Comparison of ENCODE assay signal across 15 cellular contexts in the genomic region with DNA sequence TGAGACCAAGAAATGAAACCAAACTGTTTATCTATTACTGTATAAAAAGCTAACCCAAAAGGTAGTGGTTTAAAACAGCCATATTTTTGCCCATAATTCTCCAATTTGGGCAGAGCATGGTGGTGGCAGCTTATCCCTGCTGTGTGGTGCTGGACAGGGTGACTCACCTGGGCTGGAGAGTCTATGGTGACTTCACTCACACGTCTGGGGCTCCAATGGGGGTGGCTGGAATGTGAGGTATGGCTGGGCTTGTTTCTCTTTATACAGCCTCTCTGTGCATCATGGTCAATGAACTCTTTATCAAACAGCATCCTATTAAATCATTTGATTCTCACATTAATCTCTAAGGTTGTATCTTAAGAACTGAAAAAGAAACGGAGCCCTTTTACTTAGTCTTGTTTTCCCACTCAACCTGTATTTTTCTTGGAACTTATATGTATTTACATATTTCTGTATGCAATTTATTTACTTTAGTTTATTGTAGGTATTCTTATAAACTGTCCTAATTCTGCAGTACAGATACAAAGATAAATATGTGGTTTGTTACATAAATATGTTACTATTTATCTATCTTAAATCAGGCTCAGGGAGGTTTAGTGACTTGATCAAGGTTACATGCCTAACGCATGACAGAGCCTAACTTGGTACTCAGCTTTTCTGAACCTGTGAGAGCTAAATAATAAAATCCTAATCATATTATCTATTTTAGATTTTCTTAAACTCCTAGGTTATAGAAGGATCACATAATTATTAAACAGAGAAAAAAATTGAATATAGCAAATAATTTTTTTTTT. TPM values are rescaled to one million over a fixed set of nuclear protein-coding genes. Genes with fewer than 3 reads are reported as not detected.
DNase-seq lines count a peak whose midpoint lies in the region; ATAC-seq, FAIRE-seq and TF ChIP-seq lines count a peak whose summit lies in the region.
"Had no signal": no experiment of that assay in that cellular context is flagged by ENCODE, and none has a peak within 500 bp of the region (broad histone marks: within the 10 kb centered on the region; RNA-seq: fewer than 3 reads in every experiment).

No MANE protein-coding gene starts in this region.

- peaks cover 13% of the 10 kb centered on the region for H3K4me1 Mint-ChIP-seq in astrocyte (ENCODE audit: low read depth, unreplicated experiment)
- H3K4me1 Mint-ChIP-seq: stimulated activated naive B cell treated with anti-CD40 and anti-IgM and Interleukin-4, amounts not matched to agents 10 μg/mL and 1 μg/mL and 100 μg/mL, for 72 hours had no signal

- H3K9me3 Mint-ChIP-seq in astrocyte (ENCODE audit: unreplicated experiment): no peaks in the 10 kb centered on the region
- H3K9me3 Mint-ChIP-seq: effector memory CD8-positive, alpha-beta T cell; stimulated activated naive B cell treated with anti-CD40 and anti-IgM and Interleukin-4, amounts not matched to agents 10 μg/mL and 1 μg/mL and 100 μg/mL, for 72 hours had no signal

- no peaks in the 10 kb centered on the region for H3K79me2 ChIP-seq in astrocyte (ENCODE audit: insufficient read depth, low read length)

- H3K36me3 ChIP-seq in astrocyte (ENCODE audit: insufficient read depth, low read length) (no peaks in the 10 kb centered on the region), small intestine (ENCODE audit: control insufficient read depth in 2 of 2, insufficient read depth in 2 of 2, low read length in 2 of 2) (no peaks in the 10 kb centered on the region)

- FAIRE-seq in astrocyte (lab: Jason Lieb, UNC) (no peak), small intestine (lab: Jason Lieb, UNC) (no peak)

- no peaks in the 10 kb centered on the region for H4K20me1 ChIP-seq in astrocyte (ENCODE audit: insufficient read depth, low read length)

- H3K9ac ChIP-seq in astrocyte (ENCODE audit: low read length): no peak overlapping the region

- DNase-seq in AG20443 (ENCODE audit: low spot score) (peak; percentile 31), HT1080 (ENCODE audit: low read depth) (peak; percentile 71), astrocyte (ENCODE audit: low read depth) (peak; percentile 62), iris pigment epithelial cell (ENCODE audit: low read depth) (peak; percentile 65), NCI-H526 (lab: John Stamatoyannopoulos, UW) (no peak), small intestine (no peak), Ammon's horn (ENCODE audit: low spot score) (no peak), left lobe of liver (ENCODE audit: low spot score) (no peak)
- DNase-seq: effector memory CD8-positive, alpha-beta T cell; GDM1; NCI-H446 treated with DMSO at 0.1 percent for 48 hours; psoas muscle; RPMI8226; stimulated activated CD4-positive, alpha-beta T cell treated with anti-CD3 and anti-CD28 coated beads, Interleukin-2, amount 100 ng/mL, for 48 hours; stimulated activated naive B cell treated with anti-CD40 and anti-IgM and Interleukin-4, amounts not matched to agents 10 μg/mL and 1 μg/mL and 100 μg/mL, for 72 hours had no signal

- H3K4me3 ChIP-seq in astrocyte (ENCODE audit: insufficient read depth, low read depth, low read length): no peak overlapping the region
- no peak overlapping the region for H3K4me3 ChIP-seq in small intestine (ENCODE audit: low read depth in 1 of 2, low read length in 2 of 2)
- H3K4me3 ChIP-seq: psoas muscle had no signal

- peak overlapping the region; percentile 4 for H3K27ac ChIP-seq in astrocyte (ENCODE audit: low read depth, low read length)
- no peak overlapping the region for H3K27ac ChIP-seq in small intestine (ENCODE audit: low read depth in 1 of 2, low read length in 1 of 2)
- H3K27ac ChIP-seq: psoas muscle had no signal

- H3K4me1 ChIP-seq in astrocyte (ENCODE audit: insufficient read depth, low read length): peaks cover 12% of the 10 kb centered on the region
- no peaks in the 10 kb centered on the region for H3K4me1 ChIP-seq in small intestine (ENCODE audit: control insufficient read depth in 2 of 2, insufficient read depth in 1 of 2, low read depth in 1 of 2, low read length in 1 of 2)
- H3K4me1 ChIP-seq: psoas muscle had no signal

- peak overlapping the region; percentile 29 for H3K4me3 Mint-ChIP-seq in astrocyte (ENCODE audit: unreplicated experiment)
- H3K4me3 Mint-ChIP-seq: effector memory CD8-positive, alpha-beta T cell; stimulated activated naive B cell treated with anti-CD40 and anti-IgM and Interleukin-4, amounts not matched to agents 10 μg/mL and 1 μg/mL and 100 μg/mL, for 72 hours had no signal

- H3K9me3 ChIP-seq in astrocyte (ENCODE audit: insufficient read depth, low read depth, low read length): no peaks in the 10 kb centered on the region
- no peaks in the 10 kb centered on the region for H3K9me3 ChIP-seq in small intestine (ENCODE audit: control insufficient read depth, low read depth)
- H3K9me3 ChIP-seq: psoas muscle had no signal

- H3K4me2 ChIP-seq in astrocyte (ENCODE audit: low read length): peak overlapping the region; percentile 62

- H3K36me3 Mint-ChIP-seq in astrocyte (ENCODE audit: low read depth, unreplicated experiment): no peaks in the 10 kb centered on the region
- H3K36me3 Mint-ChIP-seq: stimulated activated naive B cell treated with anti-CD40 and anti-IgM and Interleukin-4, amounts not matched to agents 10 μg/mL and 1 μg/mL and 100 μg/mL, for 72 hours had no signal

- no peak overlapping the region for H2AFZ ChIP-seq in astrocyte (ENCODE audit: low read depth, low read length)

- WGBS in small intestine, 3 donors: 53 to 61% (median 58%) methylated on average over 3 of the region's 3 CpGs

- no peak for ATAC-seq in left lobe of liver
- ATAC-seq: effector memory CD8-positive, alpha-beta T cell; psoas muscle; stimulated activated naive B cell treated with anti-CD40 and anti-IgM and Interleukin-4, amounts not matched to agents 10 μg/mL and 1 μg/mL and 100 μg/mL, for 72 hours had no signal

- H3K27me3 ChIP-seq in astrocyte (ENCODE audit: insufficient read depth, low read length) (no peaks in the 10 kb centered on the region), small intestine (ENCODE audit: control insufficient read depth in 2 of 2, insufficient read depth in 2 of 2, low read length in 2 of 2) (no peaks in the 10 kb centered on the region)

- TF ChIP-seq CTCF in astrocyte (IDR thresholded peaks at IDR 0.05; ENCODE audit: insufficient read depth, low read depth, low read length): no peak

- H3K27me3 Mint-ChIP-seq in astrocyte (ENCODE audit: low read depth, unreplicated experiment): no peaks in the 10 kb centered on the region
- H3K27me3 Mint-ChIP-seq: effector memory CD8-positive, alpha-beta T cell had no signal

- H3K27ac Mint-ChIP-seq in astrocyte (ENCODE audit: unreplicated experiment): peak overlapping the region; percentile 21
- H3K27ac Mint-ChIP-seq: effector memory CD8-positive, alpha-beta T cell; stimulated activated naive B cell treated with anti-CD40 and anti-IgM and Interleukin-4, amounts not matched to agents 10 μg/mL and 1 μg/mL and 100 μg/mL, for 72 hours had no signal

RNA-seq across cellular contexts. Expression of a gene that starts 37.5 kb away (rescaled TPM):
- 40.5 and 61.4 TPM in 2 replicates for total RNA-seq in HT1080 (2014; rRNA removed; shearing (Covaris generic))
- 55.1 and 56.2 TPM in 2 replicates for polyA plus RNA-seq in HT1080 (2015; cell fraction: cytosol; rRNA removed)
- polyA plus RNA-seq in HT1080 (2015; cell fraction: nucleus; rRNA removed): 100 and 123 TPM in 2 replicates
- 171 and 187 TPM in 2 replicates for total RNA-seq in astrocyte
- polyA plus RNA-seq in small intestine: 10 to 100 TPM in 1 of 3 donors, 1 to 10 TPM in 2; 2.2 to 39.2 (median 5.7) TPM
- total RNA-seq in left lobe of liver: 11.2 TPM

Comparison
In these comparisons a context has a peak if more than half of its experiments do, and no peak if none do; other contexts are left out.
1. DNase-seq: peak in AG20443 (single experiment), HT1080 (single experiment), astrocyte (single experiment) and iris pigment epithelial cell (single experiment); none in NCI-H526 (0 of 2), small intestine (single experiment), Ammon's horn (single experiment) and left lobe of liver (single experiment).